Comparison of ENCODE assay signal across 9 cellular contexts in the genomic region with DNA sequence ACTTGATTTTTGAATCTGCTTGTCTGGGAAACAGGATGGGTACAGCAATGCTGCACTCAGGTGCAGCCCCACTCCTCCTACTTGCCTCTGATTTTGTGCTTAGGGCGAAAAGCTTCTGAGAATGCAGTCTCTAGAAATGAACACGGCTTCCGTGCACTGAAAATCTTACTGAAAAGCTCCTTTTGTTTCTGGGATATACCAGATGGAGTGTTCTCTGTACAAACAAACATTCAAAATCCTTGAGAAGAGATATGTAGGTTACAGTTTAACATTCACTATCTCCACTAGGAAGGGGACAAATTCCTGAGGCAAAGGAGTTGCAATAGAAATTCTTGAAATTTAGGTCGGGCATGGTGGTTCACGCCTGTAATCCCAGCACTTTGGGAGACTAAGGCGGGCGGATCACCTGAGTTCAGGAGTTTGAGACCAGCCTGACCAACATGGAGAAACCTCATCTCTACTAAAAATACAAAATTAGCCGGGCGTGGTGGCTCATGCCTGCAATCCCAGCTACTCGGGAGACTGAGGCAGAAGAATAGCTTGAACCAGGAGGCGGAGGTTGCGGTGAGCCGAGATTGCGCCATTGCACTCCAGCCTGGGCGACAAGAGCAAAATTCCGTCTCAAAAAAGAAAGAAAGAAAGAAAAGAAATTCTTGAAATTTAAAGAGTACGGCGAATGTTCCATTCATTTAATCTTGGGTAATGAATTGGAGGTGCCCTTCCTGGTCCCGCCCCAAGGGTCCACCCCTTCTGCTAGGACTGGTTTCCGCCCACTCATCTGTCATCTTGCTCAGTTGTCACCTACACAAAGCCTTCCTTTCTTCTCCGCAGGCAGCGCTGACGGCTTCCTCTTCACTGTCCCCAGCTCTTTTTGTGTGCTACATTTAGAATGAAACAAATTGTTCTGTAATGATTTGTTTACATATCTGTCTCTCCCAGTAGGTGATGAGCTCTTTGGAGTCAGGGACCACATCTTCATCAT.
DNase-seq lines count a peak whose midpoint lies in the region; ATAC-seq, FAIRE-seq and TF ChIP-seq lines count a peak whose summit lies in the region.
"Had no signal": no experiment of that assay in that cellular context is flagged by ENCODE, and none has a peak within 500 bp of the region (broad histone marks: within the 10 kb centered on the region; RNA-seq: fewer than 3 reads in every experiment).

No MANE protein-coding gene starts in this region.

- H3K23ac ChIP-seq in mesenchymal stem cell (ENCODE audit: low read length in 2 of 2), result no peak overlapping the region

- peak overlapping the region in 1 of 2 experiments; percentile 18 for H3K18ac ChIP-seq in mesenchymal stem cell (ENCODE audit: low read depth in 1 of 2, low read length in 2 of 2)

- H3K9me3 ChIP-seq in HUES48 (ENCODE audit: control insufficient read depth, insufficient read depth, low read length), result no peaks in the 10 kb centered on the region
- H3K9me3 ChIP-seq in endodermal cell (ENCODE audit: control insufficient read depth, low read length), result no peaks in the 10 kb centered on the region
- H3K9me3 ChIP-seq in pancreas, result no peaks in the 10 kb centered on the region
- no peaks in the 10 kb centered on the region for H3K9me3 ChIP-seq in tibial artery
- H3K9me3 ChIP-seq in mesenchymal stem cell (ENCODE audit: control insufficient read depth, low read length), result no peaks in the 10 kb centered on the region

- peaks cover 2% of the 10 kb centered on the region; the same call in 1 of the 2 replicates for H3K4me1 ChIP-seq in HUES48 (ENCODE audit: control insufficient read depth, insufficient read depth, low read length)
- peaks cover 12% of the 10 kb centered on the region for H3K4me1 ChIP-seq in endodermal cell (ENCODE audit: control insufficient read depth, insufficient read depth, low read length)
- H3K4me1 ChIP-seq in pancreas, result peaks cover 0 to 21% (median 18%) of the 10 kb centered on the region in 3 donors
- H3K4me1 ChIP-seq in tibial artery, result no peaks in the 10 kb centered on the region
- H3K4me1 ChIP-seq in mesenchymal stem cell (ENCODE audit: control insufficient read depth, insufficient read depth, low read depth, low read length), result peaks cover 12% of the 10 kb centered on the region

- H2BK5ac ChIP-seq in mesenchymal stem cell (ENCODE audit: low read depth, low read length, poor library complexity, severe bottlenecking), result no peak overlapping the region

- no peak overlapping the region for H3K4me3 Mint-ChIP-seq in endodermal cell

- 87% methylated on average over 17 to 23 of the region's 23 CpGs for WGBS in endodermal cell (ENCODE audit: insufficient coverage in 1 of 2, insufficient read length in 1 of 2), 2 experiments
- 34 to 35% methylated on average over 23 of the region's 23 CpGs for WGBS in pancreas, 2 donors
- WGBS in mesenchymal stem cell, result 94% methylated on average over 18 of the region's 23 CpGs

- H3K4ac ChIP-seq in mesenchymal stem cell (ENCODE audit: low read depth in 1 of 2, low read length in 2 of 2), result no peak overlapping the region

- H2AK5ac ChIP-seq in mesenchymal stem cell (ENCODE audit: low read length, severe bottlenecking), result no peak overlapping the region

- H3K4me3 ChIP-seq in HUES48 (ENCODE audit: low read depth, low read length) (no peak overlapping the region), endodermal cell (ENCODE audit: low read length) (no peak overlapping the region), pancreas (peak overlapping the region in 2 of 4 donors; percentile 13 to 36), tibial artery (no peak overlapping the region), mesenchymal stem cell (ENCODE audit: insufficient read depth in 1 of 2, low read depth in 1 of 2, low read length in 2 of 2) (no peak overlapping the region)

- no peaks in the 10 kb centered on the region for H3K27me3 Mint-ChIP-seq in endodermal cell (ENCODE audit: insufficient read depth)

- no peak overlapping the region for H3K14ac ChIP-seq in mesenchymal stem cell (ENCODE audit: low read length in 2 of 2)

- no peak for FAIRE-seq in pancreas (lab: Jason Lieb, UNC)

- no peak overlapping the region for H4K8ac ChIP-seq in mesenchymal stem cell (ENCODE audit: low read length)

- H3K36me3 Mint-ChIP-seq in endodermal cell (ENCODE audit: low read depth), result no peaks in the 10 kb centered on the region

- H3K27ac ChIP-seq in HUES48 (ENCODE audit: low read depth, low read length) (peak overlapping the region; percentile 32), endodermal cell (ENCODE audit: low read depth, low read length) (peak overlapping the region; percentile 80), pancreas (peak overlapping the region in 2 of 4 donors; percentile 46 to 63), tibial artery (no peak overlapping the region), mesenchymal stem cell (ENCODE audit: low read length, poor library complexity, severe bottlenecking) (no peak overlapping the region)
- H3K27ac ChIP-seq: KMS-11 had no signal

- DNase-seq in NCI-H510A treated with DMSO at 0.1 percent for 48 hours (lab: John Stamatoyannopoulos, UW), result peak; percentile 78
- DNase-seq in endodermal cell, result peak; percentile 73
- peak in 4 of 6 donors; percentile 49 to 64 (median 52) for DNase-seq in pancreas
- DNase-seq in tibial artery, result no peak
- DNase-seq in NK-92 (lab: John Stamatoyannopoulos, UW; ENCODE audit: unreplicated experiment), result no peak
- DNase-seq in mesenchymal stem cell, result no peak

- H3K27ac Mint-ChIP-seq in endodermal cell, result no peak overlapping the region

- no peak overlapping the region for H4K91ac ChIP-seq in mesenchymal stem cell (ENCODE audit: low read length)

- H3K36me3 ChIP-seq in HUES48 (ENCODE audit: control insufficient read depth, insufficient read depth, low read length), result no peaks in the 10 kb centered on the region
- no peaks in the 10 kb centered on the region for H3K36me3 ChIP-seq in endodermal cell (ENCODE audit: control insufficient read depth, insufficient read depth, low read length)
- H3K36me3 ChIP-seq in pancreas, result no peaks in the 10 kb centered on the region
- no peaks in the 10 kb centered on the region for H3K36me3 ChIP-seq in tibial artery
- H3K36me3 ChIP-seq in mesenchymal stem cell (ENCODE audit: control insufficient read depth in 1 of 2, insufficient read depth in 2 of 2, low read depth in 1 of 2, low read length in 2 of 2), result no peaks in the 10 kb centered on the region

- no peak overlapping the region for H3K9ac ChIP-seq in HUES48 (ENCODE audit: low read depth, low read length)
- no peak overlapping the region for H3K9ac ChIP-seq in endodermal cell (ENCODE audit: extremely low read depth, low read length, poor library complexity, severe bottlenecking)
- no peak overlapping the region for H3K9ac ChIP-seq in mesenchymal stem cell (ENCODE audit: low read length)
- H3K9ac ChIP-seq: KMS-11 had no signal

- ATAC-seq in pancreas (peak; percentile 69 to 85 (median 79)), HG03025 (IDR thresholded peaks at IDR 0.05; ENCODE audit: low FRiP score, unreplicated experiment) (no peak)

- H3K9me3 Mint-ChIP-seq in endodermal cell, result peaks cover 2% of the 10 kb centered on the region

- no peak overlapping the region for H3K4me2 ChIP-seq in mesenchymal stem cell (ENCODE audit: low read length, poor library complexity, severe bottlenecking)
- H3K4me2 ChIP-seq: KMS-11 had no signal

- intact Hi-C loops in pancreas (cut with DNase I) (no loop called here), tibial artery (cut with DNase I; ENCODE audit: low total_unique reads) (no loop called here)

- no peaks in the 10 kb centered on the region for H3K27me3 ChIP-seq in HUES48 (ENCODE audit: control insufficient read depth, insufficient read depth, low read length)
- no peaks in the 10 kb centered on the region for H3K27me3 ChIP-seq in endodermal cell (ENCODE audit: control insufficient read depth, insufficient read depth, low read length, poor library complexity, severe bottlenecking)
- H3K27me3 ChIP-seq in pancreas, result no peaks in the 10 kb centered on the region
- H3K27me3 ChIP-seq in tibial artery, result no peaks in the 10 kb centered on the region
- no peaks in the 10 kb centered on the region for H3K27me3 ChIP-seq in mesenchymal stem cell (ENCODE audit: control insufficient read depth in 1 of 2, insufficient read depth in 1 of 2, low read length in 2 of 2)

- no peak overlapping the region for H2BK12ac ChIP-seq in mesenchymal stem cell (ENCODE audit: low read length in 2 of 2)

- H3K4me1 Mint-ChIP-seq in endodermal cell, result peaks cover 37% of the 10 kb centered on the region

- H2BK15ac ChIP-seq in mesenchymal stem cell (ENCODE audit: low read depth, poor library complexity, severe bottlenecking), result no peak overlapping the region

- H2AFZ ChIP-seq in mesenchymal stem cell (ENCODE audit: low read depth, low read length), result no peak overlapping the region

- H2BK120ac ChIP-seq in mesenchymal stem cell (ENCODE audit: low read depth, low read length), result no peak overlapping the region

- TF ChIP-seq CTCF in endodermal cell (conservative IDR thresholded peaks at IDR 0.05), result no peak
- TF ChIP-seq CTCF in pancreas (IDR thresholded peaks at IDR 0.05), result no peak
- no peak for TF ChIP-seq CTCF in tibial artery (IDR thresholded peaks at IDR 0.05)

- no peaks in the 10 kb centered on the region for H3K79me1 ChIP-seq in mesenchymal stem cell (replicated peaks; ENCODE audit: low read length, poor library complexity, severe bottlenecking)

Comparison
In these comparisons a context has a peak if more than half of its experiments do, and no peak if none do; other contexts are left out.
1. H3K27ac ChIP-seq: peak in HUES48 (single experiment) and endodermal cell (single experiment); none in tibial artery (0 of 2) and mesenchymal stem cell (single experiment).
2. DNase-seq: peak in NCI-H510A treated with DMSO at 0.1 percent for 48 hours (single experiment), endodermal cell (single experiment) and pancreas (4 of 6); none in tibial artery (0 of 2), NK-92 (single experiment) and mesenchymal stem cell (single experiment).